7 cellular contexts compared by ENCODE assay signal in the genomic region with DNA sequence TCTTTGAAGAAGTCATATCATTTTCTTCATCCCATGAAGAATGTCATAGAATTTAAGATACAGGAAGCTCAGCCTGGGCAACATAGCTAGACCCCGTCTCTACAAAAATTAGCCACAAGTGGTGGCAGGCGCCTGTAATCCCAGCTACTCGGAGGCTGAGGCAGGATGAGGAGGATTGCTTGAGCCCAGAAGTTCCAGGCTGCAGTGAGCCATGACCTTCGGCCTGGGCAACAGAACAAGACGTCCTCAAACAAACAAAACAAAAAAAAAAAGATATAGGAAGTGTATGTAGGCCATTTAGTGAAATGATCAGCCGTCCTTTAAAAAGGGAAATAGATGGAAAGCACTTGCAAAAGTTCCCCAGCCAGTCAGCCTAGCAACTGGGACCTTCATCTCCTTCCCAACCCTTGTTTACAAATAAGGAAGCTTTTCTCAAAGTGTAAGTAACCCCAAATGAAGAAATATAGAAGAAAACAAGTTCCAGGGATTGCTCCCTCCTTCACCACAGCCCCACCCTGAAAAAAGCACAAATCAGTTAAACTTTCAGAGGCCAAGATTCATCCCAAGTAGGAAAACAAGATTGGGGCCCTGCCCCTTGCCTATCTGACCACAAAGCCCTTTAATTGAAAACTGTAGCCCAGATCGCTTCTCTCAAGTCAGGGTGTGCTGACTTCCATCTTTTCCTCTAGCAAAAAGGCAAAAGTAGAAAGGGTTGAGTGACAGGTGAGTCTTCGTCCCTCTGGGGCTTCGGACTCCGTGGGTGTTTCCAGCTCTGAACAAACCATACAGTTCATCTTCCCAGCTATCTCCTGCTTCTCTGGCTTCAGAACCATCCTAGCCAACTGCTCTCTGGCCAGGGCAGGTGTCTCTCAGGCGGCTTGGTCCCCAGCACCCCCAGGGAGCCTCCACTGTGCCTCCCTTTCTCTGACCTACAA.
A peak's percentile ranks its signal among the peaks of the same experiment; 100 is the strongest.
DNase-seq lines count a peak whose midpoint lies in the region; ATAC-seq and TF ChIP-seq lines count a peak whose summit lies in the region.

No MANE protein-coding gene starts in this region.

- peaks cover 50% of the 10 kb centered on the region for H3K4me1 ChIP-seq in KMS-11 (ENCODE audit: low read depth, poor library complexity, severe bottlenecking)
- H3K4me1 ChIP-seq in iPS-20b (ENCODE audit: insufficient read depth, low read length) = peaks cover 4% of the 10 kb centered on the region; the same call in 1 of the 2 replicates

- H3K27me3 ChIP-seq in KMS-11 (ENCODE audit: insufficient read depth, low read depth) (no peaks in the 10 kb centered on the region), iPS-20b (ENCODE audit: insufficient read depth, low read length) (peaks cover 25% of the 10 kb centered on the region)

- ATAC-seq in activated naive CD8-positive, alpha-beta T cell treated with anti-CD3 and anti-CD28 coated beads, Interleukin-2, amount 50 U/mL, for 24 hours = no peak
- ATAC-seq in stimulated activated naive CD8-positive, alpha-beta T cell treated with anti-CD3 and anti-CD28 coated beads, Interleukin-15, amount 100 ng/mL, for 72 hours = no peak

- no peaks in the 10 kb centered on the region for H3K9me3 Mint-ChIP-seq in activated naive CD8-positive, alpha-beta T cell treated with anti-CD3 and anti-CD28 coated beads, Interleukin-2, amount 50 U/mL, for 24 hours
- no peaks in the 10 kb centered on the region for H3K9me3 Mint-ChIP-seq in stimulated activated naive CD8-positive, alpha-beta T cell treated with anti-CD3 and anti-CD28 coated beads, Interleukin-15, amount 100 ng/mL, for 72 hours

- no peaks in the 10 kb centered on the region for H3K9me3 ChIP-seq in iPS-20b (ENCODE audit: insufficient read depth, low read depth, low read length)

- TF ChIP-seq CTCF in KMS-11 (conservative IDR thresholded peaks at IDR 0.05; ENCODE audit: low read depth, low read length) = no peak

- H3K36me3 ChIP-seq in KMS-11 (ENCODE audit: insufficient read depth) (no peaks in the 10 kb centered on the region), iPS-20b (ENCODE audit: insufficient read depth, low read depth, low read length) (no peaks in the 10 kb centered on the region)

- H2AFZ ChIP-seq in KMS-11 (ENCODE audit: low read depth) = peak overlapping the region; percentile 77; the same call in 1 of the 2 replicates

- H3K4me1 Mint-ChIP-seq in activated naive CD8-positive, alpha-beta T cell treated with anti-CD3 and anti-CD28 coated beads, Interleukin-2, amount 50 U/mL, for 24 hours = peaks cover 41% of the 10 kb centered on the region
- H3K4me1 Mint-ChIP-seq in stimulated activated naive CD8-positive, alpha-beta T cell treated with anti-CD3 and anti-CD28 coated beads, Interleukin-15, amount 100 ng/mL, for 72 hours = peaks cover 48% of the 10 kb centered on the region

- H3K79me2 ChIP-seq in KMS-11 (ENCODE audit: insufficient read depth, low read depth) = no peaks in the 10 kb centered on the region

- peak overlapping the region; percentile 70 for H3K4me2 ChIP-seq in KMS-11

- H3K27me3 Mint-ChIP-seq in activated naive CD8-positive, alpha-beta T cell treated with anti-CD3 and anti-CD28 coated beads, Interleukin-2, amount 50 U/mL, for 24 hours = no peaks in the 10 kb centered on the region
- no peaks in the 10 kb centered on the region for H3K27me3 Mint-ChIP-seq in stimulated activated naive CD8-positive, alpha-beta T cell treated with anti-CD3 and anti-CD28 coated beads, Interleukin-15, amount 100 ng/mL, for 72 hours

- H3K36me3 Mint-ChIP-seq in activated naive CD8-positive, alpha-beta T cell treated with anti-CD3 and anti-CD28 coated beads, Interleukin-2, amount 50 U/mL, for 24 hours (ENCODE audit: low read depth) = no peaks in the 10 kb centered on the region

- H3K9ac ChIP-seq in KMS-11 = no peak overlapping the region
- H3K9ac ChIP-seq in iPS-20b (ENCODE audit: low read depth, low read length) = peak overlapping the region; percentile 58; the same call in 1 of the 2 replicates

- no peak overlapping the region for H3K27ac Mint-ChIP-seq in activated naive CD8-positive, alpha-beta T cell treated with anti-CD3 and anti-CD28 coated beads, Interleukin-2, amount 50 U/mL, for 24 hours
- peak overlapping the region in 1 of 2 donors; percentile 61 for H3K27ac Mint-ChIP-seq in stimulated activated naive CD8-positive, alpha-beta T cell treated with anti-CD3 and anti-CD28 coated beads, Interleukin-15, amount 100 ng/mL, for 72 hours

- DNase-seq in activated naive CD8-positive, alpha-beta T cell treated with anti-CD3 and anti-CD28 coated beads, Interleukin-2, amount 50 U/mL, for 24 hours = no peak
- no peak for DNase-seq in stimulated activated naive CD8-positive, alpha-beta T cell treated with anti-CD3 and anti-CD28 coated beads, Interleukin-15, amount 100 ng/mL, for 72 hours
- DNase-seq in superior temporal gyrus (ENCODE audit: extremely low spot score) (no peak), HK-2 (ENCODE audit: unreplicated experiment) (no peak)
- no peak for DNase-seq in stimulated activated naive CD4-positive, alpha-beta T cell treated with Interleukin-2 at 50 U/mL for 16 hours (lab: John Stamatoyannopoulos, UW)

- no peaks in the 10 kb centered on the region for H4K20me1 ChIP-seq in KMS-11 (ENCODE audit: insufficient read depth)

- H3K4me3 Mint-ChIP-seq in activated naive CD8-positive, alpha-beta T cell treated with anti-CD3 and anti-CD28 coated beads, Interleukin-2, amount 50 U/mL, for 24 hours = peak overlapping the region; percentile 76
- H3K4me3 Mint-ChIP-seq in stimulated activated naive CD8-positive, alpha-beta T cell treated with anti-CD3 and anti-CD28 coated beads, Interleukin-15, amount 100 ng/mL, for 72 hours = peak overlapping the region; percentile 79 to 85

- no peak overlapping the region for H3K27ac ChIP-seq in KMS-11
- no peak overlapping the region for H3K27ac ChIP-seq in iPS-20b (ENCODE audit: low read length)

- H3K4me3 ChIP-seq in KMS-11 (IDR thresholded peaks at IDR 0.05; ENCODE audit: insufficient read depth, low read depth, low read length) (no peak overlapping the region), iPS-20b (ENCODE audit: low read length) (peak overlapping the region; percentile 85)
